8 cellular contexts compared by ENCODE assay signal in the genomic region with DNA sequence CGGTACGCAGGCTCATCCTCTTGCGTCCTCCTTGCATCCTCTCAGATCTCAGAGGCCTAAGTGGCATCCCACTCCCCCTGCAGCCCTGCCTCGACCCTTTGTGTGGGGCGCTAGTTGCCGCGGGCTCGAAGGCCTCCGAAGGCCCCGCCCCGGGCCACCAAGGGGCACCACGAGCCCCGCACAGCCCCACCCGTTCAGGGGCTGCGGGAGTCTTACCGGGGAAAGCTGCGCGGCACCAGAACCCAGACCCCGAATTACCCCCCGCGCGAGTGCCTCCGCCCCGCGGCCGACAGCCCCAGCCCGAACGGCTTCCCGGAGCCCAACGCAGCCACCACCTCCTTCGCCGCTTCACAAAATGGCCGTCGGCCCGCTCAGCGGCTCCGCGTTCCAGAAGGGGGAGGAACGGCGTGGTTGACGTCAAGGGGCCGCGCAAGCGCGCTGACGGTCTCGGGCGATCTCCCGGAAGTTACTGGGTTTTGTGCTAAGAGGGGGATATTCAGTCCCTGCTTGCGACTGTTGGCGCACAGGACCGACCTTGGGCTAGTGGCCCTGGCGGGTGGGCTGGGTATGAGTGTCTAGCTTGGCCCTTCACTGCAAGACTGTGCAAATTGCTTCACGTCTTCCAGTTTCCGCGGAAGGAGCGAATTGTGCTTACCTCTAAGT. TPM values are rescaled to one million over a fixed set of nuclear protein-coding genes. Genes with fewer than 3 reads are reported as not detected.
A peak's percentile ranks its signal among the peaks of the same experiment; 100 is the strongest.
DNase-seq lines count a peak whose midpoint lies in the region; ATAC-seq and TF ChIP-seq lines count a peak whose summit lies in the region.

A gene (minus strand): TSS at position 357 of the 663 bp plus-strand sequence. CDS start 31,977 bp downstream, outside the sequence.
A gene with protein sequence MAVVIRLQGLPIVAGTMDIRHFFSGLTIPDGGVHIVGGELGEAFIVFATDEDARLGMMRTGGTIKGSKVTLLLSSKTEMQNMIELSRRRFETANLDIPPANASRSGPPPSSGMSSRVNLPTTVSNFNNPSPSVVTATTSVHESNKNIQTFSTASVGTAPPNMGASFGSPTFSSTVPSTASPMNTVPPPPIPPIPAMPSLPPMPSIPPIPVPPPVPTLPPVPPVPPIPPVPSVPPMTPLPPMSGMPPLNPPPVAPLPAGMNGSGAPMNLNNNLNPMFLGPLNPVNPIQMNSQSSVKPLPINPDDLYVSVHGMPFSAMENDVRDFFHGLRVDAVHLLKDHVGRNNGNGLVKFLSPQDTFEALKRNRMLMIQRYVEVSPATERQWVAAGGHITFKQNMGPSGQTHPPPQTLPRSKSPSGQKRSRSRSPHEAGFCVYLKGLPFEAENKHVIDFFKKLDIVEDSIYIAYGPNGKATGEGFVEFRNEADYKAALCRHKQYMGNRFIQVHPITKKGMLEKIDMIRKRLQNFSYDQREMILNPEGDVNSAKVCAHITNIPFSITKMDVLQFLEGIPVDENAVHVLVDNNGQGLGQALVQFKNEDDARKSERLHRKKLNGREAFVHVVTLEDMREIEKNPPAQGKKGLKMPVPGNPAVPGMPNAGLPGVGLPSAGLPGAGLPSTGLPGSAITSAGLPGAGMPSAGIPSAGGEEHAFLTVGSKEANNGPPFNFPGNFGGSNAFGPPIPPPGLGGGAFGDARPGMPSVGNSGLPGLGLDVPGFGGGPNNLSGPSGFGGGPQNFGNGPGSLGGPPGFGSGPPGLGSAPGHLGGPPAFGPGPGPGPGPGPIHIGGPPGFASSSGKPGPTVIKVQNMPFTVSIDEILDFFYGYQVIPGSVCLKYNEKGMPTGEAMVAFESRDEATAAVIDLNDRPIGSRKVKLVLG (minus strand): TSS at position 357 of the 663 bp plus-strand sequence. CDS start 9,578 bp downstream, outside the sequence.

- TF ChIP-seq CTCF in GM13977 (IDR thresholded peaks at IDR 0.05; ENCODE audit: extremely low read depth, insufficient read depth, missing control alignments) (no peak), prostate gland (IDR thresholded peaks at IDR 0.05) (peak in 2 of 4 experiments; percentile 4 to 27)

- H3K4me3 ChIP-seq in prostate gland: peak within 1 kb of the TSS; percentile 69 to 77

- H3K27me3 ChIP-seq in prostate gland (replicated peaks; ENCODE audit: insufficient read depth): no peaks in the 10 kb centered on the region

- no peaks in the 10 kb centered on the region for H3K36me3 Mint-ChIP-seq in T-helper 17 cell (ENCODE audit: low read depth)

- peak within 1 kb of the TSS; percentile 99 for H3K27ac Mint-ChIP-seq in T-helper 17 cell

- intact Hi-C loops in left ventricle myocardium superior (cut with micrococcal nuclease): no loop called here
- intact Hi-C loops in prostate gland (cut with DNase I): loop anchor here (5.0 kb wide), 2 partner anchors 47 to 122 kb away; a partner anchor contains a TSS

- peak within 1 kb of the TSS; percentile 91 for H3K4me3 Mint-ChIP-seq in T-helper 17 cell

- TF ChIP-seq POLR2A in prostate gland (IDR thresholded peaks at IDR 0.05): peak; percentile 93

- H3K36me3 ChIP-seq in prostate gland: peaks cover 3 to 4% of the 10 kb centered on the region in 2 donors

- ATAC-seq in HG02884 (IDR thresholded peaks at IDR 0.05; ENCODE audit: unreplicated experiment): peak; percentile 65
- peak; percentile 80 for ATAC-seq in T-helper 17 cell
- peak; percentile 97 for ATAC-seq in left ventricle myocardium superior

- H3K4me1 ChIP-seq in prostate gland (replicated peaks): no peaks in the 10 kb centered on the region

- peak within 1 kb of the TSS; percentile 97 for H3K27ac ChIP-seq in prostate gland

- H3K9me3 ChIP-seq in T-helper 17 cell (ENCODE audit: control insufficient read depth, low read length, poor library complexity, severe bottlenecking) (no peaks in the 10 kb centered on the region), prostate gland (no peaks in the 10 kb centered on the region)

- in situ Hi-C loops in GM13977 (cut with MboI; ENCODE audit: low pct_unique_long_range_greater_than_20kb, low sequenced_read_pairs, unreplicated experiment): no loop called here

- peak; percentile 98 for DNase-seq in GM13977 (ENCODE audit: low spot score)
- peak; percentile 68 to 87 for DNase-seq in NCI-H187 (lab: John Stamatoyannopoulos, UW)
- peak; percentile 87 to 89 (median 89) for DNase-seq in T-helper 17 cell
- peak; percentile 64 to 95 (median 88) for DNase-seq in amygdala (lab: John Stamatoyannopoulos, UW)
- DNase-seq in left ventricle myocardium superior: peak; percentile 94
- peak; percentile 87 for DNase-seq in prostate gland (ENCODE audit: low spot score)
- peak; percentile 95 for DNase-seq in ureter (ENCODE audit: low spot score)

- H3K4me1 Mint-ChIP-seq in T-helper 17 cell: peaks cover 41% of the 10 kb centered on the region

- no peaks in the 10 kb centered on the region for H3K27me3 Mint-ChIP-seq in T-helper 17 cell

- WGBS in prostate gland: under 1% methylated on average over 42 of the region's 57 CpGs

RNA-seq across cellular contexts. Expression of the first gene that starts in this region (rescaled TPM):
- 100 to 1,000 TPM; 215 to 250 TPM for total RNA-seq in T-helper 17 cell
- 46.6 TPM for total RNA-seq in left ventricle myocardium superior
- 10 to 100 TPM; 90.1 to 91.4 TPM for total RNA-seq in prostate gland
- total RNA-seq in ureter: 200 TPM

RNA-seq across cellular contexts. Expression of the second gene that starts in this region (rescaled TPM):
- total RNA-seq in T-helper 17 cell: 10 to 100 TPM; 86.0 to 87.8 TPM
- total RNA-seq in left ventricle myocardium superior: 45.7 TPM
- total RNA-seq in prostate gland: 10 to 100 TPM; 31.8 to 38.9 TPM
- total RNA-seq in ureter: 133 TPM

Comparison
In these comparisons a context has a peak if more than half of its experiments do, and no peak if none do; other contexts are left out.
1. Peak in every context shown above with its lines: DNase-seq, ATAC-seq, H3K4me3 ChIP-seq and H3K27ac ChIP-seq.